In the genomic region with DNA sequence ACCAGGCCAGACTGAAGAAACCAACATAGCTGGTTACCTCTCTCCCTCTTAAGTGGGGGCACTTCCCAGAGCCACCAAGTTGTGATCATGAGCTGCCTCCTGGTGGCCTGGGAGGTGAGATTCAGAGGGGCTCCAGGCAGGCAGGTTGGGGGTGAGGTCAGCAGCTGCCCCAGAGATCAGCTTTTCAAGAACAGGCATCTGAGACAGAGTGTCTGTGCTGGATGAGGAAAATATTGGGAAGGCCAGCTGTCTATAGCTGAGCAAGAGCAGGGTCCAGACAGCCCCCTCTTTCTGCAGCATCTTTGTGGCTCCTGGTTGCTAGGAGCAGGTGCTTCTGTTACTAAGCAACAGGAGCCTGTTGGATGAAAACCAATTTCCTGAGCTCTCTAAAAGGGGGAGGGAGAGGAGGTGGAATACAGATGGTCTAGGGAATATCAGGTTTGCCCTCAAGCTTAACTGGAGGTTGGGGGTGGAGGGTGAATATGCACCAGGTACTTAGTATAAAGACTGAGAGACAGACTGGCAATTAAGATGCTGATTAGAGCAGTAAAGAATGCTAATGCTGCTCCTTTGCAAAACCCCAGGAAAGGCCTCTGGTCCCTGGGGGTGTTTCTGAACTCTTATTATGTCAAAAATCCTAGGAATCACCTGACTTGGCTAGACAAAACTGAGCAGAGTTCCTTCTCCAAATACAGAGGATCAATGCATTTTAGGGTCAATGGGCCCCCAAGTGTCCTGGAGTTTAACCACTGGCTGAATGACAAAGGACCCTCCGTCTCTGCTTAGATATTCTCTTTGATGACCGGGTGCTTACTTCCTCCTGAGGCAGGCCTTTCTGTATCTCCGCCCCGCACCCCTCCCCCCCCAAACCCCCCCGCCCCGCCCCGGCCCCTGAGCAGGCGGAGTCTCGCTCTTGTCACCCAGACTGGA, we compare ENCODE assay signal across 15 cellular contexts. TPM values are rescaled to one million over a fixed set of nuclear protein-coding genes. Genes with fewer than 3 reads are reported as not detected.
DNase-seq lines count a peak whose midpoint lies in the region; ATAC-seq and TF ChIP-seq lines count a peak whose summit lies in the region.
"Had no signal": no experiment of that assay in that cellular context is flagged by ENCODE, and none has a peak within 500 bp of the region (broad histone marks: within the 10 kb centered on the region; RNA-seq: fewer than 3 reads in every experiment).

No MANE protein-coding gene starts in this region.

- no peaks in the 10 kb centered on the region for H3K27me3 ChIP-seq in thyroid gland
- H3K27me3 ChIP-seq: cardiac muscle cell had no signal

- H3K4me3 ChIP-seq in GM12875 (ENCODE audit: low read depth, low read length) (no peak overlapping the region), thyroid gland (replicated peaks in 1 of 3) (no peak overlapping the region)
- H3K4me3 ChIP-seq: cardiac muscle cell had no signal

- intact Hi-C loops in head of caudate nucleus (cut with DNase I) (no loop called here), thyroid gland (cut with DNase I) (no loop called here)

- no peak overlapping the region for H3K27ac ChIP-seq in thyroid gland
- H3K27ac ChIP-seq: cardiac muscle cell had no signal

- H3K4me1 ChIP-seq in thyroid gland: no peaks in the 10 kb centered on the region

- H3K9me3 ChIP-seq in thyroid gland: no peaks in the 10 kb centered on the region

- TF ChIP-seq CTCF in GM12875 (IDR thresholded peaks at IDR 0.05; ENCODE audit: borderline replicate concordance, insufficient read depth, low read depth, low read length) (peak; percentile 10; the same call in 1 of the 2 replicates), thyroid gland (IDR thresholded peaks at IDR 0.05) (no peak)

- no peak for TF ChIP-seq POLR2A in thyroid gland (IDR thresholded peaks at IDR 0.05)

- 19 to 20% methylated on average over 1 to 7 of the region's 9 CpGs for WGBS in thyroid gland, 2 donors

- no peaks in the 10 kb centered on the region for H3K36me3 ChIP-seq in thyroid gland
- H3K36me3 ChIP-seq: cardiac muscle cell had no signal

- DNase-seq in Ammon's horn (ENCODE audit: low spot score): peak; percentile 2
- DNase-seq in NCI-H2227 treated with DMSO at 0.1 percent for 48 hours (lab: John Stamatoyannopoulos, UW): peak; percentile 56
- DNase-seq in head of caudate nucleus: peak in 30 of 42 donors; percentile 1 to 70 (median 22)
- no peak for DNase-seq in thyroid gland
- no peak for DNase-seq in epidermal melanocyte (ENCODE audit: insufficient read length, low spot score)
- no peak for DNase-seq in AML-193 (lab: John Stamatoyannopoulos, UW)
- DNase-seq: activated gamma-delta T cell, kidney glomerular epithelial cell had no signal

- ATAC-seq in HG03135 (IDR thresholded peaks at IDR 0.05; ENCODE audit: unreplicated experiment): no peak
- ATAC-seq: esophagus mucosa; natural killer cell treated with Interleukin-12 subunit alpha and Interleukin-12 subunit beta and Interleukin-15 and Interleukin-18, amount 100 ng/mL, for 72 hours had no signal

RNA-seq across cellular contexts. Expression of a gene that starts 21.4 kb away (rescaled TPM):
- not detected for total RNA-seq in thyroid gland
- total RNA-seq: cardiac muscle cell; CD4-positive, alpha-beta T cell; esophagus mucosa; MCF 10A; natural killer cell treated with Interleukin-12 subunit alpha and Interleukin-12 subunit beta and Interleukin-15 and Interleukin-18, amount 100 ng/mL, for 72 hours had no signal

Comparison
In these comparisons a context has a peak if more than half of its experiments do, and no peak if none do; other contexts are left out.
1. DNase-seq: peak in Ammon's horn (single experiment), NCI-H2227 treated with DMSO at 0.1 percent for 48 hours (single experiment) and head of caudate nucleus (30 of 42); none in thyroid gland (0 of 2), epidermal melanocyte (single experiment) and AML-193 (0 of 2).